ENCODE assay signal across 9 cellular contexts in genomic region chr15:75130597-75131268, GRCh38.
DNase-seq lines count a peak whose midpoint lies in the region; ATAC-seq, FAIRE-seq and TF ChIP-seq lines count a peak whose summit lies in the region.
"Had no signal": no experiment of that assay in that cellular context is flagged by ENCODE, and none has a peak within 500 bp of the region (broad histone marks: within the 10 kb centered on the region; RNA-seq: fewer than 3 reads in every experiment).

No MANE protein-coding gene starts in this region.

- no peak for TF ChIP-seq CTCF in sigmoid colon (IDR thresholded peaks at IDR 0.05)

- POLR2A ChIA-PET in activated CD8-positive, alpha-beta T cell treated with anti-CD3 and anti-CD28 coated beads, Interleukin-2, amount 10 ng/mL, durations not matched to agents 7 days and 5 days (lab: Charles Lee) = interaction anchor here (0.6 to 1.4 kb wide), 10 partner anchors 22 to 107 kb away, joined by 3 to 9 read pairs (median 4); partner anchors contain the start of genes C15orf39 and PPCDC

- H3K4me1 Mint-ChIP-seq in activated CD8-positive, alpha-beta T cell treated with anti-CD3 and anti-CD28 coated beads, Interleukin-2, amount 10 ng/mL, durations not matched to agents 7 days and 5 days (ENCODE audit: low read depth) = peaks cover 44% of the 10 kb centered on the region

- H3K9me3 Mint-ChIP-seq in activated CD8-positive, alpha-beta T cell treated with anti-CD3 and anti-CD28 coated beads, Interleukin-2, amount 10 ng/mL, durations not matched to agents 7 days and 5 days (ENCODE audit: insufficient read depth) = no peaks in the 10 kb centered on the region

- H3K27ac ChIP-seq in BLaER1 treated with 17β-estradiol and CSF1 and Interleukin-3, amounts not matched to agents 10 nM and 100 nM = peak overlapping the region in 7 of 11 experiments; percentile 36 to 88 (median 56); a peak in 13 of 22 replicates
- H3K27ac ChIP-seq in sigmoid colon = no peak overlapping the region
- H3K27ac ChIP-seq: gastroesophageal sphincter had no signal

- intact Hi-C loops in sigmoid colon (cut with DNase I) = no loop called here

- ATAC-seq in HG03095 (IDR thresholded peaks at IDR 0.05; ENCODE audit: unreplicated experiment) (peak; percentile 83), HG03025 (IDR thresholded peaks at IDR 0.05; ENCODE audit: low FRiP score, unreplicated experiment) (no peak)
- peak; percentile 97 for ATAC-seq in activated CD8-positive, alpha-beta T cell treated with anti-CD3 and anti-CD28 coated beads, Interleukin-2, amount 10 ng/mL, durations not matched to agents 7 days and 5 days

- WGBS in sigmoid colon, 2 donors = 61 to 76% methylated on average over 10 of the region's 10 CpGs

- no peak for DNase-seq in GM19239 (ENCODE audit: insufficient read length, low spot score)
- DNase-seq in activated CD8-positive, alpha-beta T cell treated with anti-CD3 and anti-CD28 coated beads, Interleukin-2, amount 10 ng/mL, durations not matched to agents 7 days and 5 days = peak; percentile 62
- no peak for DNase-seq in NCI-H226
- DNase-seq in sigmoid colon = no peak
- no peak for DNase-seq in SK-N-DZ (ENCODE audit: low spot score)

- peaks cover 0 to 6% (median 0%) of the 10 kb centered on the region in 11 experiments; a peak in 1 of 22 replicates for H3K9me3 ChIP-seq in BLaER1 treated with 17β-estradiol and CSF1 and Interleukin-3, amounts not matched to agents 10 nM and 100 nM (replicated peaks in 1 of 11)
- no peaks in the 10 kb centered on the region for H3K9me3 ChIP-seq in sigmoid colon
- H3K9me3 ChIP-seq: gastroesophageal sphincter had no signal

- H3K4me2 ChIP-seq in BLaER1 treated with 17β-estradiol and CSF1 and Interleukin-3, amounts not matched to agents 10 nM and 100 nM = peak overlapping the region; percentile 29 to 93 (median 61); a peak in 21 of 22 replicates

- no peak for TF ChIP-seq EP300 in sigmoid colon (IDR thresholded peaks at IDR 0.05)

- FAIRE-seq in GM19239 (lab: Jason Lieb, UNC) = peak; percentile 94

- peaks cover 2% of the 10 kb centered on the region for H3K27me3 Mint-ChIP-seq in activated CD8-positive, alpha-beta T cell treated with anti-CD3 and anti-CD28 coated beads, Interleukin-2, amount 10 ng/mL, durations not matched to agents 7 days and 5 days (ENCODE audit: low read depth)

- peak overlapping the region in 4 of 11 experiments; percentile 1 to 77 (median 62); a peak in 7 of 22 replicates for H3K9ac ChIP-seq in BLaER1 treated with 17β-estradiol and CSF1 and Interleukin-3, amounts not matched to agents 10 nM and 100 nM

- H3K4me3 ChIP-seq in BLaER1 treated with 17β-estradiol and CSF1 and Interleukin-3, amounts not matched to agents 10 nM and 100 nM = peak overlapping the region in 3 of 10 experiments; percentile 34 to 38 (median 34); a peak in 4 of 20 replicates
- no peak overlapping the region for H3K4me3 ChIP-seq in sigmoid colon
- H3K4me3 ChIP-seq: gastroesophageal sphincter had no signal

- H3K4me3 Mint-ChIP-seq in activated CD8-positive, alpha-beta T cell treated with anti-CD3 and anti-CD28 coated beads, Interleukin-2, amount 10 ng/mL, durations not matched to agents 7 days and 5 days = peak overlapping the region; percentile 74

- no peaks in the 10 kb centered on the region for H3K36me3 ChIP-seq in BLaER1 treated with 17β-estradiol and CSF1 and Interleukin-3, amounts not matched to agents 10 nM and 100 nM
- H3K36me3 ChIP-seq in sigmoid colon = no peaks in the 10 kb centered on the region
- H3K36me3 ChIP-seq: gastroesophageal sphincter had no signal

- no peaks in the 10 kb centered on the region for H3K27me3 ChIP-seq in BLaER1 treated with 17β-estradiol and CSF1 and Interleukin-3, amounts not matched to agents 10 nM and 100 nM
- H3K27me3 ChIP-seq in sigmoid colon = no peaks in the 10 kb centered on the region
- H3K27me3 ChIP-seq: gastroesophageal sphincter had no signal

- H4K20me1 ChIP-seq in BLaER1 treated with 17β-estradiol and CSF1 and Interleukin-3, amounts not matched to agents 10 nM and 100 nM = no peaks in the 10 kb centered on the region

- CTCF ChIA-PET in activated CD8-positive, alpha-beta T cell treated with anti-CD3 and anti-CD28 coated beads, Interleukin-2, amount 10 ng/mL, durations not matched to agents 7 days and 5 days (lab: Charles Lee) = interaction anchor here (1.0 to 3.5 kb wide), 5 partner anchors 22 to 93 kb away, joined by 3 to 22 read pairs (median 6); partner anchors contain the start of gene C15orf39

- no peak for TF ChIP-seq POLR2A in sigmoid colon (IDR thresholded peaks at IDR 0.05)

- H3K36me3 Mint-ChIP-seq in activated CD8-positive, alpha-beta T cell treated with anti-CD3 and anti-CD28 coated beads, Interleukin-2, amount 10 ng/mL, durations not matched to agents 7 days and 5 days (ENCODE audit: low read depth) = peaks cover 2% of the 10 kb centered on the region

- peak overlapping the region; percentile 88 for H3K27ac Mint-ChIP-seq in activated CD8-positive, alpha-beta T cell treated with anti-CD3 and anti-CD28 coated beads, Interleukin-2, amount 10 ng/mL, durations not matched to agents 7 days and 5 days

- peaks cover 9 to 73% (median 44%) of the 10 kb centered on the region in 10 experiments; a peak in 17 of 20 replicates for H3K4me1 ChIP-seq in BLaER1 treated with 17β-estradiol and CSF1 and Interleukin-3, amounts not matched to agents 10 nM and 100 nM
- no peaks in the 10 kb centered on the region for H3K4me1 ChIP-seq in sigmoid colon
- H3K4me1 ChIP-seq: gastroesophageal sphincter had no signal

Comparison
In these comparisons a context has a peak if more than half of its experiments do, and no peak if none do; other contexts are left out.
1. H3K27ac ChIP-seq: peak in BLaER1 treated with 17β-estradiol and CSF1 and Interleukin-3, amounts not matched to agents 10 nM and 100 nM (7 of 11); none in sigmoid colon (0 of 4).